Comparison of ENCODE assay signal across 8 cellular contexts in genomic region chr1:11037740-11038182, GRCh38. TPM values are rescaled to one million over a fixed set of nuclear protein-coding genes. Genes with fewer than 3 reads are reported as not detected.
DNase-seq lines count a peak whose midpoint lies in the region; ATAC-seq and TF ChIP-seq lines count a peak whose summit lies in the region.

No MANE protein-coding gene starts in this region.

- no peaks in the 10 kb centered on the region; the same call in 1 of the 2 replicates for H3K27me3 ChIP-seq in SJSA1 (replicated peaks)
- H3K27me3 ChIP-seq in gastroesophageal sphincter, result no peaks in the 10 kb centered on the region
- H3K27me3 ChIP-seq in thyroid gland, result no peaks in the 10 kb centered on the region

- TF ChIP-seq EP300 in gastroesophageal sphincter (IDR thresholded peaks at IDR 0.05), result no peak

- no peak overlapping the region for H3K4me3 Mint-ChIP-seq in osteocyte (ENCODE audit: unreplicated experiment)

- H3K36me3 Mint-ChIP-seq in osteocyte (ENCODE audit: unreplicated experiment), result no peaks in the 10 kb centered on the region

- peak; percentile 66 for DNase-seq in NK-92 treated with Interleukin-12 subunit alpha and Interleukin-12 subunit beta, amount 100 ng/mL, for 24 hours (lab: John Stamatoyannopoulos, UW)
- DNase-seq in NK-92 (lab: John Stamatoyannopoulos, UW; ENCODE audit: unreplicated experiment), result no peak
- DNase-seq in NAMALWA (ENCODE audit: low spot score), result peak; percentile 96
- DNase-seq in SJSA1 (ENCODE audit: low read depth in 1 of 2, low spot score in 2 of 2), result peak; percentile 63 to 82
- DNase-seq in activated gamma-delta T cell treated with anti-CD3 and anti-CD28 coated beads, Interleukin-2, amount 50 U/mL, for 16 hours (ENCODE audit: low read depth), result peak; percentile 86
- DNase-seq in osteocyte (ENCODE audit: extremely low spot score, unreplicated experiment), result peak; percentile 93
- peak; percentile 85 to 91 for DNase-seq in thyroid gland

- no peaks in the 10 kb centered on the region for H3K9me3 Mint-ChIP-seq in osteocyte (ENCODE audit: unreplicated experiment)

- WGBS in gastroesophageal sphincter (ENCODE audit: low coverage in 1 of 2), 2 donors, result 0% methylated on average over 2 to 3 of the region's 8 CpGs
- WGBS in thyroid gland, 2 donors, result 0 to 1% methylated on average over 8 of the region's 8 CpGs

- intact Hi-C loops in thyroid gland (cut with DNase I), result loop anchor here (5.0 kb wide), 1 partner anchor 605 kb away; no protein-coding TSS in a partner anchor

- H3K36me3 ChIP-seq in SJSA1 (no peaks in the 10 kb centered on the region), gastroesophageal sphincter (no peaks in the 10 kb centered on the region), thyroid gland (no peaks in the 10 kb centered on the region)

- TF ChIP-seq CTCF in gastroesophageal sphincter (IDR thresholded peaks at IDR 0.05) (peak in 3 of 4 experiments; percentile 89 to 97 (median 92)), osteocyte (IDR thresholded peaks at IDR 0.05) (peak; percentile 97), thyroid gland (IDR thresholded peaks at IDR 0.05) (peak; percentile 78 to 96 (median 94))

- no peak overlapping the region for H3K4me3 ChIP-seq in SJSA1
- no peak overlapping the region for H3K4me3 ChIP-seq in gastroesophageal sphincter
- no peak overlapping the region for H3K4me3 ChIP-seq in thyroid gland (replicated peaks in 1 of 3)

- H3K9me3 ChIP-seq in SJSA1 (replicated peaks), result no peaks in the 10 kb centered on the region
- no peaks in the 10 kb centered on the region for H3K9me3 ChIP-seq in gastroesophageal sphincter
- H3K9me3 ChIP-seq in thyroid gland, result no peaks in the 10 kb centered on the region

- H3K4me1 ChIP-seq in SJSA1 (replicated peaks) (no peaks in the 10 kb centered on the region), gastroesophageal sphincter (peaks cover 0 to 13% (median 6%) of the 10 kb centered on the region in 3 donors), thyroid gland (no peaks in the 10 kb centered on the region)

- H3K27ac Mint-ChIP-seq in osteocyte (ENCODE audit: unreplicated experiment), result no peak overlapping the region

- H3K27ac ChIP-seq in SJSA1 (no peak overlapping the region), gastroesophageal sphincter (peak overlapping the region in 1 of 4 donors; percentile 3), thyroid gland (no peak overlapping the region)

- peak; percentile 90 for ATAC-seq in gastroesophageal sphincter

- TF ChIP-seq POLR2A in gastroesophageal sphincter (IDR thresholded peaks at IDR 0.05) (no peak), thyroid gland (IDR thresholded peaks at IDR 0.05) (no peak)

- no peaks in the 10 kb centered on the region for H3K4me1 Mint-ChIP-seq in osteocyte (ENCODE audit: unreplicated experiment)

- H3K27me3 Mint-ChIP-seq in osteocyte (ENCODE audit: unreplicated experiment), result no peaks in the 10 kb centered on the region

RNA-seq across cellular contexts. Expression of gene MASP2, which starts 9.3 kb away (rescaled TPM):
- not detected in 2 replicates for total RNA-seq in SJSA1 (2014; rRNA removed; shearing (Covaris generic))
- total RNA-seq in gastroesophageal sphincter, result under 1 TPM in 1 of 4 donors, not detected in 3; 0.13 TPM
- not detected in 2 replicates for total RNA-seq in osteocyte
- total RNA-seq in thyroid gland, result not detected

RNA-seq across cellular contexts. Expression of gene SRM, which starts 22.1 kb away (rescaled TPM):
- 31.4 and 33.0 TPM in 2 replicates for total RNA-seq in SJSA1 (2014; rRNA removed; shearing (Covaris generic))
- total RNA-seq in gastroesophageal sphincter (10 to 100 TPM; 29.3 to 54.0 (median 34.1) TPM), osteocyte (112 and 117 TPM in 2 replicates), thyroid gland (10 to 100 TPM; 17.1 to 40.2 (median 25.0) TPM)

RNA-seq across cellular contexts. Expression of gene TARDBP, which starts 25.3 kb away (rescaled TPM):
- total RNA-seq in SJSA1 (2014; rRNA removed; shearing (Covaris generic)), result 35.1 and 96.3 TPM in 2 replicates
- total RNA-seq in gastroesophageal sphincter (100 to 1,000 TPM in 3 of 4 donors, 10 to 100 TPM in 1; 60.3 to 170 (median 112) TPM), osteocyte (117 and 119 TPM in 2 replicates), thyroid gland (100 to 1,000 TPM; 118 to 265 (median 172) TPM)
